In genomic region chr12:92290016-92290685, GRCh38 we compare ENCODE assay signal across 12 cellular contexts.
DNase-seq lines count a peak whose midpoint lies in the region; ATAC-seq and TF ChIP-seq lines count a peak whose summit lies in the region.
"Had no signal": no experiment of that assay in that cellular context is flagged by ENCODE, and none has a peak within 500 bp of the region (broad histone marks: within the 10 kb centered on the region; RNA-seq: fewer than 3 reads in every experiment).

No MANE protein-coding gene starts in this region.

- TF ChIP-seq EP300 in tibial nerve (IDR thresholded peaks at IDR 0.05): no peak

- DNase-seq in DMS79 treated with DMSO at 0.1 percent for 48 hours (lab: John Stamatoyannopoulos, UW): peak; percentile 25
- DNase-seq in DMS79 (lab: John Stamatoyannopoulos, UW): no peak
- DNase-seq in RWPE2 (ENCODE audit: low spot score): no peak
- DNase-seq in fibroblast of mammary gland (ENCODE audit: low read depth): peak; percentile 56
- DNase-seq in tibial nerve (ENCODE audit: low spot score in 2 of 2): no peak
- DNase-seq in sciatic nerve (ENCODE audit: low spot score): no peak
- DNase-seq in caudate nucleus (lab: John Stamatoyannopoulos, UW): no peak
- DNase-seq: ACHN; activated CD4-positive, alpha-beta T cell treated with anti-CD3 and anti-CD28 coated beads, Interleukin-2, amount 50 U/mL, for 1 hour; activated naive CD4-positive, alpha-beta T cell; substantia nigra had no signal

- peak overlapping the region; percentile 58 for H3K27ac ChIP-seq in RWPE2 (ENCODE audit: poor library complexity, severe bottlenecking)
- peak overlapping the region; percentile 52 to 89 (median 71) for H3K27ac ChIP-seq in tibial nerve
- no peak overlapping the region for H3K27ac ChIP-seq in caudate nucleus (ENCODE audit: low read depth, low read length)

- H3K27me3 ChIP-seq in RWPE2 (ENCODE audit: insufficient read depth, poor library complexity, severe bottlenecking) (no peaks in the 10 kb centered on the region), tibial nerve (no peaks in the 10 kb centered on the region)

- no peak overlapping the region for H3K4me3 ChIP-seq in RWPE2 (ENCODE audit: severe bottlenecking)
- H3K4me3 ChIP-seq in fibroblast of mammary gland (ENCODE audit: control insufficient read depth, low read depth, low read length): no peak overlapping the region
- no peak overlapping the region for H3K4me3 ChIP-seq in tibial nerve

- no peak for TF ChIP-seq POLR2A in tibial nerve (IDR thresholded peaks at IDR 0.05)

- ATAC-seq in RWPE2 (ENCODE audit: low read depth) (peak; percentile 81), sciatic nerve (no peak), HG02763 (IDR thresholded peaks at IDR 0.05; ENCODE audit: unreplicated experiment) (no peak)

- H3K4me1 ChIP-seq in RWPE2 (ENCODE audit: insufficient read depth, poor library complexity, severe bottlenecking): peaks cover 19% of the 10 kb centered on the region
- H3K4me1 ChIP-seq in tibial nerve: peaks cover 0 to 22% (median 2%) of the 10 kb centered on the region in 4 donors

- H3K36me3 ChIP-seq in RWPE2 (ENCODE audit: low read depth): no peaks in the 10 kb centered on the region
- no peaks in the 10 kb centered on the region for H3K36me3 ChIP-seq in tibial nerve

- intact Hi-C loops in sciatic nerve (cut with DNase I): no loop called here

- H3K9me3 ChIP-seq in RWPE2 (ENCODE audit: severe bottlenecking) (no peaks in the 10 kb centered on the region), tibial nerve (no peaks in the 10 kb centered on the region)

- TF ChIP-seq CTCF in RWPE2 (IDR thresholded peaks at IDR 0.05; ENCODE audit: poor library complexity, severe bottlenecking) (no peak), fibroblast of mammary gland (conservative IDR thresholded peaks at IDR 0.05; ENCODE audit: control insufficient read depth, insufficient read depth, low read depth, low read length) (no peak), tibial nerve (IDR thresholded peaks at IDR 0.05) (no peak)

- 50 to 54% methylated on average over 4 of the region's 4 CpGs for WGBS in tibial nerve, 2 donors

Comparison
In these comparisons a context has a peak if more than half of its experiments do, and no peak if none do; other contexts are left out.
1. DNase-seq: peak in DMS79 treated with DMSO at 0.1 percent for 48 hours (single experiment) and fibroblast of mammary gland (single experiment); none in DMS79 (single experiment), RWPE2 (single experiment), tibial nerve (0 of 2), sciatic nerve (single experiment) and caudate nucleus (0 of 61).